7 cellular contexts compared by ENCODE assay signal in genomic region chr9:108197888-108198287, GRCh38.
"Had no signal": no experiment of that assay in that cellular context is flagged by ENCODE, and none has a peak within 500 bp of the region (broad histone marks: within the 10 kb centered on the region; RNA-seq: fewer than 3 reads in every experiment).

No MANE protein-coding gene starts in this region.

- ATAC-seq: GM23338 had no signal

- H3K27ac ChIP-seq: KMS-11 had no signal

- H3K4me3 ChIP-seq: GM23338 had no signal

- H3K4me1 Mint-ChIP-seq: GM23338, H9, IgD-negative memory B cell had no signal

- H3K4me3 Mint-ChIP-seq: GM23338, H9, HFFc6, IgD-negative memory B cell had no signal

- DNase-seq: H9, HCEC 1CT, HFFc6, KBM-7 had no signal

- H3K9me3 Mint-ChIP-seq: GM23338, H9 had no signal

- H3K27me3 Mint-ChIP-seq: IgD-negative memory B cell had no signal

- H3K27ac Mint-ChIP-seq: GM23338, HFFc6, IgD-negative memory B cell had no signal
